Comparison of ENCODE assay signal across 8 cellular contexts in the genomic region with DNA sequence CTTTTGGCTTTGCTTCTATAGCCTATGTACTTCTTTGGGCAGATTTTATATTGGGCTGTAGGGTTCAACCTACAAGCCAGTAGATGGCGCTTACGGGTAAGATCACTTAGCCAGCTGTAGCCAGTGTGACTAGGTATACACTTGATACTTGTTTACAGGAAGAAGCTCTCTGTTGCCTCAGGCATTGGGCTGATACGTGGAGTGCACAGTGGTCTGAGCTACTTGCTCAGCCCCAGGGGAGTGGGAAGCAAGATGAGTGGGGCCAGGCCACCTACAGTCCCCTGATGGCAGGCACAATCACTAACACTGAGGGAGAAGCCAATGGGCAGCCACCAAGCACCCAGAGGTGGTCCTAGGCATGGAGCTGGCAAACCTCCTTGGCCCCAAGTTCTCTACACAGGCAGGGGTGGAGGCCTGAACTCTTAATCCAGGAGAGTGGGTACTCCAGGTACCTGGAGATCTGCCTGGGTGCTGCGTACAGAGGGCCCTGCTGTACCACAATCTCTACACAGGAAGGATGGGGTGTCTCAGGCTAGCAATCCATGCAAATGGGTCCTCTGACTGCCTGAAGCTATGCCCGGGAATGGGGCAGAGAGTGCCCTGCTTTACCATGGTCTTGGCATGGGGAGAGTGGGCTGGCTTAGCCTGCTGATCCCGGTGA.
DNase-seq lines count a peak whose midpoint lies in the region; ATAC-seq and TF ChIP-seq lines count a peak whose summit lies in the region.

No MANE protein-coding gene starts in this region.

- peak; percentile 54 for ATAC-seq in HG03378 (IDR thresholded peaks at IDR 0.05; ENCODE audit: unreplicated experiment)
- ATAC-seq in PC-3 = peak; percentile 61
- no peak for ATAC-seq in GM19328 (IDR thresholded peaks at IDR 0.05; ENCODE audit: unreplicated experiment)

- H3K4me3 ChIP-seq in PC-3 (ENCODE audit: low read length) = no peak overlapping the region
- no peak overlapping the region for H3K4me3 ChIP-seq in epithelial cell of esophagus (ENCODE audit: low read length)
- H3K4me3 ChIP-seq in skeletal muscle tissue (ENCODE audit: low read length in 3 of 3) = peak overlapping the region in 2 of 3 donors; percentile 8 to 16

- CTCF ChIA-PET in PC-3 (lab: Charles Lee) = interaction anchor here (0.6 to 1.1 kb wide), 4 partner anchors 52 to 906 kb away, joined by 3 to 5 read pairs (median 4); partner anchors contain the start of genes CENPO and PTRHD1

- peak; percentile 18 for DNase-seq in 8988T
- peak; percentile 73 for DNase-seq in EL
- DNase-seq in PC-3 = peak; percentile 59
- peak; percentile 75 for DNase-seq in epithelial cell of esophagus (ENCODE audit: low read depth)
- no peak for DNase-seq in SW480 (ENCODE audit: low spot score)

- H3K4me1 ChIP-seq in PC-3 (ENCODE audit: insufficient read depth, low read length) (no peaks in the 10 kb centered on the region), skeletal muscle tissue (ENCODE audit: control insufficient read depth in 3 of 3, insufficient read depth in 3 of 3, low read length in 3 of 3) (peaks cover 14 to 18% (median 18%) of the 10 kb centered on the region in 3 donors)

- no peak overlapping the region for H2AFZ ChIP-seq in PC-3 (ENCODE audit: low read length)

- POLR2A ChIA-PET in PC-3 (lab: Charles Lee; ENCODE audit: unreplicated experiment) = no interaction called here

- H3K79me2 ChIP-seq in PC-3 (ENCODE audit: low read length) = no peaks in the 10 kb centered on the region

- H3K9me3 ChIP-seq in PC-3 (ENCODE audit: low read length) (no peaks in the 10 kb centered on the region), skeletal muscle tissue (ENCODE audit: control insufficient read depth in 3 of 3, low read length in 3 of 3) (no peaks in the 10 kb centered on the region)

- no peaks in the 10 kb centered on the region for H4K20me1 ChIP-seq in PC-3 (ENCODE audit: low read length)

- H3K9me2 ChIP-seq in PC-3 (replicated peaks; ENCODE audit: low read length) = no peaks in the 10 kb centered on the region

- H3K27me3 ChIP-seq in PC-3 (ENCODE audit: low read length) (no peaks in the 10 kb centered on the region), skeletal muscle tissue (ENCODE audit: control insufficient read depth in 3 of 3, insufficient read depth in 3 of 3, low read length in 3 of 3) (no peaks in the 10 kb centered on the region)

- H3F3A ChIP-seq in PC-3 (ENCODE audit: low read length, unreplicated experiment) = no peaks in the 10 kb centered on the region

- H3K27ac ChIP-seq in PC-3 (ENCODE audit: low read length) (no peak overlapping the region), skeletal muscle tissue (ENCODE audit: low read depth, low read length) (no peak overlapping the region)

- intact Hi-C loops in PC-3 (cut with micrococcal nuclease) = no loop called here

- BruUV-seq in PC-3 (replicated peaks; lab: Mats Ljungman, UMichigan) = no TSS peak

- no peaks in the 10 kb centered on the region; the same call in 1 of the 2 replicates for H3K36me3 ChIP-seq in PC-3 (ENCODE audit: low read depth, low read length)
- no peaks in the 10 kb centered on the region for H3K36me3 ChIP-seq in skeletal muscle tissue (ENCODE audit: control insufficient read depth in 3 of 3, insufficient read depth in 3 of 3, low read length in 3 of 3)

- H3K4me2 ChIP-seq in PC-3 (ENCODE audit: low read length) = no peak overlapping the region

- TF ChIP-seq CTCF in PC-3 (conservative IDR thresholded peaks at IDR 0.05; ENCODE audit: low read depth, low read length) = peak; percentile 70
- peak; percentile 55 for TF ChIP-seq CTCF in epithelial cell of esophagus (IDR thresholded peaks at IDR 0.05; ENCODE audit: insufficient read depth, low read depth, low read length, missing control alignments)

- H3K9ac ChIP-seq in PC-3 (ENCODE audit: low read length) (no peak overlapping the region), skeletal muscle tissue (ENCODE audit: low read depth in 1 of 3, low read length in 3 of 3) (no peak overlapping the region)

Comparison
In these comparisons a context has a peak if more than half of its experiments do, and no peak if none do; other contexts are left out.
1. H3K4me3 ChIP-seq: peak in skeletal muscle tissue (2 of 3); none in PC-3 (single experiment) and epithelial cell of esophagus (single experiment).